Comparison of ENCODE assay signal across 1 cellular context in genomic region chr21:41954654-41955499, GRCh38.
TF ChIP-seq lines count a peak whose summit lies in the region.

No MANE protein-coding gene starts in this region.

TF ChIP-seq in HEK293, 187 proteins besides CTCF, POLR2A, EP300 and RAD21 (continued from another document):
- TF ChIP-seq ZNF488 (tag by site-specific recombination; IDR thresholded peaks at IDR 0.05): peak; percentile 70; the same call in 1 of the 2 replicates
- peak; percentile 67; the same call in 1 of the 2 replicates for TF ChIP-seq ZSCAN5A (tag by site-specific recombination; IDR thresholded peaks at IDR 0.05)
- TF ChIP-seq ZBTB20 (tag by site-specific recombination; IDR thresholded peaks at IDR 0.05): 0 out of 2 replicates have a peak, but pooled peaks have one; percentile 26
- TF ChIP-seq ZNF645 (tag by site-specific recombination; IDR thresholded peaks at IDR 0.05): peak; percentile 62; the same call in 1 of the 2 replicates
- no peak for TF ChIP-seq ZNF768 (tag by site-specific recombination; IDR thresholded peaks at IDR 0.05)
- no peak for TF ChIP-seq ZBTB10 (tag by site-specific recombination; IDR thresholded peaks at IDR 0.05)
- TF ChIP-seq SP2 (tag by site-specific recombination; IDR thresholded peaks at IDR 0.05): no peak
- TF ChIP-seq PBX3 (CRISPR knock-in tag; IDR thresholded peaks at IDR 0.05): peak; percentile 43; the same call in 1 of the 2 replicates
- TF ChIP-seq ZFP37 (tag by site-specific recombination; IDR thresholded peaks at IDR 0.05): no peak
- TF ChIP-seq ZEB2 (tag by site-specific recombination; IDR thresholded peaks at IDR 0.05): no peak
- TF ChIP-seq ZNF621 (tag by site-specific recombination; IDR thresholded peaks at IDR 0.05): peak; percentile 11; the same call in 1 of the 2 replicates
- TF ChIP-seq ZNF266 (tag by site-specific recombination; IDR thresholded peaks at IDR 0.05; ENCODE audit: low read depth): peak; percentile 30; the same call in 1 of the 2 replicates
- peak; percentile 83; the same call in 1 of the 2 replicates for TF ChIP-seq GLI4 (tag by site-specific recombination; IDR thresholded peaks at IDR 0.05)
- TF ChIP-seq ZFHX2 (tag by site-specific recombination; conservative IDR thresholded peaks at IDR 0.05): peak; percentile 26
- peak; percentile 79 for TF ChIP-seq ZNF239 (tag by site-specific recombination; IDR thresholded peaks at IDR 0.05)
